In genomic region chr4:75954811-75955210, GRCh38 we compare ENCODE assay signal across 1 cellular context.
TF ChIP-seq lines count a peak whose summit lies in the region.

No MANE protein-coding gene starts in this region.

TF ChIP-seq in GM12878, 131 proteins besides CTCF, POLR2A, EP300 and RAD21:
- TF ChIP-seq RUNX3 (IDR thresholded peaks at IDR 0.05; ENCODE audit: low read length), result peak; percentile 14; the same call in 1 of the 2 replicates
TF ChIP-seq in GM12878: peak in this region for 1; not testable (repeated sequence) for 130.
